ENCODE assay signal across 8 cellular contexts in genomic region chr4:87009095-87009648, GRCh38.
A peak's percentile ranks its signal among the peaks of the same experiment; 100 is the strongest.
DNase-seq lines count a peak whose midpoint lies in the region; ATAC-seq and TF ChIP-seq lines count a peak whose summit lies in the region.

No MANE protein-coding gene starts in this region.

- H3K4me3 ChIP-seq in CD4-positive, CD25-positive, alpha-beta regulatory T cell (ENCODE audit: low read depth, low read length) = peak overlapping the region; percentile 98
- peak overlapping the region; percentile 89 for H3K4me3 ChIP-seq in Loucy (ENCODE audit: low read length, poor library complexity, severe bottlenecking)

- no peaks in the 10 kb centered on the region for H3K9me3 ChIP-seq in CD4-positive, CD25-positive, alpha-beta regulatory T cell (ENCODE audit: control insufficient read depth in 2 of 2, low read length in 2 of 2)
- H3K9me3 ChIP-seq in Loucy (ENCODE audit: insufficient read depth, low read depth, low read length) = no peaks in the 10 kb centered on the region

- no peaks in the 10 kb centered on the region for H3K9me2 ChIP-seq in Loucy (replicated peaks; ENCODE audit: low read depth, low read length)

- H3K36me3 ChIP-seq in CD4-positive, CD25-positive, alpha-beta regulatory T cell (ENCODE audit: control insufficient read depth, insufficient read depth, low read length) = no peaks in the 10 kb centered on the region
- no peaks in the 10 kb centered on the region for H3K36me3 ChIP-seq in Loucy (ENCODE audit: insufficient read depth, low read length)

- H3K27me3 Mint-ChIP-seq in CD4-positive, CD25-positive, alpha-beta regulatory T cell = no peaks in the 10 kb centered on the region
- H3K27me3 Mint-ChIP-seq in central memory CD8-positive, alpha-beta T cell = no peaks in the 10 kb centered on the region
- H3K27me3 Mint-ChIP-seq in natural killer cell (ENCODE audit: low read depth in 2 of 2) = no peaks in the 10 kb centered on the region

- peaks cover 37 to 81% (median 64%) of the 10 kb centered on the region in 4 donors for H3K4me1 Mint-ChIP-seq in CD4-positive, CD25-positive, alpha-beta regulatory T cell
- peaks cover 64% of the 10 kb centered on the region for H3K4me1 Mint-ChIP-seq in central memory CD8-positive, alpha-beta T cell
- H3K4me1 Mint-ChIP-seq in natural killer cell = peaks cover 61 to 66% of the 10 kb centered on the region in 2 donors

- H3K79me2 ChIP-seq in Loucy (ENCODE audit: insufficient read depth, low read length) = peaks cover 87% of the 10 kb centered on the region

- no peak for DNase-seq in CD4-positive, CD25-positive, alpha-beta regulatory T cell
- no peak for DNase-seq in central memory CD8-positive, alpha-beta T cell (ENCODE audit: low spot score in 2 of 2)
- no peak for DNase-seq in natural killer cell
- DNase-seq in hippocampal formation (lab: John Stamatoyannopoulos, UW) = no peak
- no peak for DNase-seq in NCI-H146 treated with DMSO at 0.1 percent for 48 hours (lab: John Stamatoyannopoulos, UW; ENCODE audit: unreplicated experiment)
- no peak for DNase-seq in stimulated activated CD4-positive, alpha-beta T cell treated with anti-CD3 and anti-CD28 coated beads, Interleukin-2, amount 100 ng/mL, for 24 hours

- peaks cover 70% of the 10 kb centered on the region for H4K20me1 ChIP-seq in Loucy (ENCODE audit: insufficient read depth, low read length, poor library complexity, severe bottlenecking)

- peaks cover 0 to 2% (median 0%) of the 10 kb centered on the region in 7 donors for H3K9me3 Mint-ChIP-seq in CD4-positive, CD25-positive, alpha-beta regulatory T cell
- H3K9me3 Mint-ChIP-seq in central memory CD8-positive, alpha-beta T cell = no peaks in the 10 kb centered on the region
- H3K9me3 Mint-ChIP-seq in natural killer cell = no peaks in the 10 kb centered on the region

- peak overlapping the region; percentile 96 for H3K4me2 ChIP-seq in Loucy (ENCODE audit: low read depth, low read length, poor library complexity, severe bottlenecking)

- peak overlapping the region; percentile 21 to 91 (median 84) for H3K4me3 Mint-ChIP-seq in CD4-positive, CD25-positive, alpha-beta regulatory T cell
- peak overlapping the region; percentile 62 for H3K4me3 Mint-ChIP-seq in central memory CD8-positive, alpha-beta T cell
- peak overlapping the region; percentile 68 for H3K4me3 Mint-ChIP-seq in natural killer cell

- TF ChIP-seq CTCF in Loucy (conservative IDR thresholded peaks at IDR 0.05; ENCODE audit: low read length) (peak; percentile 24; the same call in 1 of the 2 replicates), natural killer cell (IDR thresholded peaks at IDR 0.05) (no peak)

- H3K27ac Mint-ChIP-seq in CD4-positive, CD25-positive, alpha-beta regulatory T cell = no peak overlapping the region
- H3K27ac Mint-ChIP-seq in central memory CD8-positive, alpha-beta T cell (ENCODE audit: low read depth) = no peak overlapping the region
- peak overlapping the region; percentile 45 to 70 for H3K27ac Mint-ChIP-seq in natural killer cell

- H3K9ac ChIP-seq in Loucy (ENCODE audit: low read depth, low read length, poor library complexity, severe bottlenecking) = peak overlapping the region; percentile 87

- H3K27me3 ChIP-seq in CD4-positive, CD25-positive, alpha-beta regulatory T cell (ENCODE audit: control insufficient read depth, insufficient read depth, low read length) = no peaks in the 10 kb centered on the region
- H3K27me3 ChIP-seq in Loucy (ENCODE audit: insufficient read depth, low read length, poor library complexity, severe bottlenecking) = no peaks in the 10 kb centered on the region

- peaks cover 12% of the 10 kb centered on the region; the same call in 1 of the 2 replicates for H3F3A ChIP-seq in Loucy (ENCODE audit: low read depth)

- ATAC-seq in CD4-positive, CD25-positive, alpha-beta regulatory T cell (ENCODE audit: low read depth in 2 of 2) = no peak
- no peak for ATAC-seq in central memory CD8-positive, alpha-beta T cell (replicated peaks; ENCODE audit: extremely low read depth, poor library complexity, severe bottlenecking)
- ATAC-seq in natural killer cell (no peak), GM21529 (IDR thresholded peaks at IDR 0.05; ENCODE audit: unreplicated experiment) (no peak)

- H3K36me3 Mint-ChIP-seq in CD4-positive, CD25-positive, alpha-beta regulatory T cell = no peaks in the 10 kb centered on the region
- peaks cover 19% of the 10 kb centered on the region for H3K36me3 Mint-ChIP-seq in central memory CD8-positive, alpha-beta T cell (ENCODE audit: insufficient read depth)
- H3K36me3 Mint-ChIP-seq in natural killer cell = no peaks in the 10 kb centered on the region

- intact Hi-C loops in natural killer cell (cut with micrococcal nuclease) = loop anchor here (5.0 to 10.0 kb wide), 4 partner anchors 63 to 1446 kb away; partner anchors contain the start of genes HERC5 and PPM1K

- H3K27ac ChIP-seq in CD4-positive, CD25-positive, alpha-beta regulatory T cell (ENCODE audit: insufficient read depth, low read length, poor library complexity, severe bottlenecking) = no peak overlapping the region

- peaks cover 62% of the 10 kb centered on the region for H3K4me1 ChIP-seq in CD4-positive, CD25-positive, alpha-beta regulatory T cell (ENCODE audit: control insufficient read depth, insufficient read depth, low read length, poor library complexity, severe bottlenecking)
- peaks cover 71% of the 10 kb centered on the region for H3K4me1 ChIP-seq in Loucy (ENCODE audit: insufficient read depth, low read length, poor library complexity, severe bottlenecking)

- H2AFZ ChIP-seq in Loucy (ENCODE audit: low read length) = no peak overlapping the region

Comparison
In these comparisons a context has a peak if more than half of its experiments do, and no peak if none do; other contexts are left out.
1. H3K27ac Mint-ChIP-seq: peak in natural killer cell (2 of 2); none in CD4-positive, CD25-positive, alpha-beta regulatory T cell (0 of 3) and central memory CD8-positive, alpha-beta T cell (single experiment).
2. Peak in every context shown above with its lines, with median percentiles within 50 percentile points of each other: H3K4me3 Mint-ChIP-seq.